31 cellular contexts compared by ENCODE assay signal in the genomic region with DNA sequence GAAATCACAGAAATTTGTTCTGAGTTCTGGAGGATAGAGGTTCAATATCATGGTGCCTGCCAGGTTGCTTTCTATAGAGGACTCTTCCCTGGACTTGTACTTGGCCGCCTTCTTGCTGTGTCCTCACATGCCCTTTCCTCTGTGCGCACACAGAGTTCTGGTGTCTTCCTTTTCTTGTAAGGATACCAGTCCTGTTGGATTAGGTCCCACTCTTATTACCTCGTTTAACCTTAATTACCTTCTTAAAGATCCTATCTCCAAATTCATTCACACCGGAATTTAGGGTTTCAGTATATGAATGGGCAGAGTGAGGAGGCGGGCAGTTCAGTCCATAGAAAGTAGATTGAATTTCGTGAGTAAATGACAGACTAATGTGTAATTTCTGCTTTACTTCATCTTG.
"Had no signal": no experiment of that assay in that cellular context is flagged by ENCODE, and none has a peak within 500 bp of the region (broad histone marks: within the 10 kb centered on the region; RNA-seq: fewer than 3 reads in every experiment).

No MANE protein-coding gene starts in this region.

- H3K4me1 Mint-ChIP-seq: activated CD4-positive, alpha-beta T cell treated with anti-CD3 and anti-CD28 coated beads, Interleukin-2, amount 10 ng/mL, durations not matched to agents 7 days and 5 days; activated naive CD4-positive, alpha-beta T cell treated with anti-CD3 and anti-CD28 coated beads, Interleukin-2, amount 50 U/mL, for 24 hours; activated naive CD8-positive, alpha-beta T cell treated with anti-CD3 and anti-CD28 coated beads for 36 hours; activated naive CD8-positive, alpha-beta T cell treated with anti-CD3 and anti-CD28 coated beads, Interleukin-2, amount 50 U/mL, for 24 hours; activated T-helper 17 cell treated with anti-CD3 and anti-CD28 coated beads, Interleukin-2, amount 50 U/mL, for 72 hours; WTC11 had no signal

- H3K36me3 ChIP-seq: adrenal gland, esophagus muscularis mucosa, gastrocnemius medialis, heart left ventricle had no signal

- H3K9me3 Mint-ChIP-seq: activated naive CD4-positive, alpha-beta T cell treated with anti-CD3 and anti-CD28 coated beads for 36 hours; WTC11 had no signal

- ATAC-seq: activated CD8-positive, alpha-beta T cell treated with anti-CD3 and anti-CD28 coated beads for 36 hours; activated naive CD8-positive, alpha-beta T cell treated with anti-CD3 and anti-CD28 coated beads, Interleukin-2, amount 50 U/mL, for 24 hours; activated T-cell treated with anti-CD3 and anti-CD28 coated beads, Interleukin-2, amount 50 U/mL, for 4 hours; activated T-helper 17 cell treated with anti-CD3 and anti-CD28 coated beads, Interleukin-2, amount 50 U/mL, for 72 hours; body of pancreas; effector memory CD8-positive, alpha-beta T cell; foreskin keratinocyte; gastrocnemius medialis; heart left ventricle; WTC11 had no signal

- DNase-seq: activated CD4-positive, alpha-beta T cell treated with anti-CD3 and anti-CD28 coated beads for 1 hour; activated CD4-positive, alpha-beta T cell treated with anti-CD3 and anti-CD28 coated beads for 4 hours; activated CD4-positive, alpha-beta T cell treated with anti-CD3 and anti-CD28 coated beads, Interleukin-2, amount 10 ng/mL, durations not matched to agents 7 days and 5 days; activated CD4-positive, alpha-beta T cell treated with anti-CD3 and anti-CD28 coated beads, Interleukin-2, amount 50 U/mL, for 48 hours; activated CD8-positive, alpha-beta memory T cell treated with anti-CD3 and anti-CD28 coated beads for 24 hours; activated CD8-positive, alpha-beta T cell treated with anti-CD3 and anti-CD28 coated beads for 36 hours; activated effector memory CD4-positive, alpha-beta T cell treated with Interleukin-2 at 50 U/mL for 16 hours; activated gamma-delta T cell treated with Interleukin-2 at 50 U/mL for 16 hours; activated naive CD4-positive, alpha-beta T cell treated with anti-CD3 and anti-CD28 coated beads for 36 hours; activated naive CD8-positive, alpha-beta T cell treated with anti-CD3 and anti-CD28 coated beads for 36 hours; activated naive CD8-positive, alpha-beta T cell treated with anti-CD3 and anti-CD28 coated beads, Interleukin-2, amount 50 U/mL, for 24 hours; activated T-cell treated with anti-CD3 and anti-CD28 coated beads, Interleukin-2, amount 50 U/mL, for 4 hours; adrenal gland; amygdala; aorta; body of pancreas; caudate nucleus; cortex of kidney; dermis blood vessel endothelial cell; effector CD4-positive, alpha-beta T cell; effector memory CD8-positive, alpha-beta T cell; erythroblast; foreskin keratinocyte; gastrocnemius medialis; glutamatergic neuron; heart left ventricle; T-helper 2 cell had no signal

- H3K27ac ChIP-seq: adrenal gland, body of pancreas, esophagus muscularis mucosa, foreskin keratinocyte, gastrocnemius medialis, heart left ventricle had no signal

- H3K27me3 ChIP-seq: adrenal gland, body of pancreas, esophagus muscularis mucosa, foreskin keratinocyte, gastrocnemius medialis, heart left ventricle had no signal

- H3K36me3 Mint-ChIP-seq: activated naive CD4-positive, alpha-beta T cell treated with anti-CD3 and anti-CD28 coated beads, Interleukin-2, amount 50 U/mL, for 24 hours; activated naive CD8-positive, alpha-beta T cell treated with anti-CD3 and anti-CD28 coated beads for 36 hours; WTC11 had no signal

- H3K27me3 Mint-ChIP-seq: activated CD4-positive, alpha-beta T cell treated with anti-CD3 and anti-CD28 coated beads, Interleukin-2, amount 10 ng/mL, durations not matched to agents 7 days and 5 days; activated CD8-positive, alpha-beta T cell treated with anti-CD3 and anti-CD28 coated beads for 36 hours; activated naive CD4-positive, alpha-beta T cell treated with anti-CD3 and anti-CD28 coated beads, Interleukin-2, amount 50 U/mL, for 24 hours; activated naive CD8-positive, alpha-beta T cell treated with anti-CD3 and anti-CD28 coated beads for 36 hours; activated naive CD8-positive, alpha-beta T cell treated with anti-CD3 and anti-CD28 coated beads, Interleukin-2, amount 50 U/mL, for 24 hours; activated T-helper 17 cell treated with anti-CD3 and anti-CD28 coated beads, Interleukin-2, amount 50 U/mL, for 72 hours; effector memory CD8-positive, alpha-beta T cell had no signal

- H3K9me3 ChIP-seq: adrenal gland, body of pancreas, esophagus muscularis mucosa, gastrocnemius medialis had no signal

- H3K27ac Mint-ChIP-seq: activated CD4-positive, alpha-beta T cell treated with anti-CD3 and anti-CD28 coated beads, Interleukin-2, amount 10 ng/mL, durations not matched to agents 7 days and 5 days; activated CD8-positive, alpha-beta T cell treated with anti-CD3 and anti-CD28 coated beads for 36 hours; activated naive CD4-positive, alpha-beta T cell treated with anti-CD3 and anti-CD28 coated beads for 36 hours; activated naive CD4-positive, alpha-beta T cell treated with anti-CD3 and anti-CD28 coated beads, Interleukin-2, amount 50 U/mL, for 24 hours; activated naive CD8-positive, alpha-beta T cell treated with anti-CD3 and anti-CD28 coated beads for 36 hours; activated naive CD8-positive, alpha-beta T cell treated with anti-CD3 and anti-CD28 coated beads, Interleukin-2, amount 50 U/mL, for 24 hours; activated T-helper 17 cell treated with anti-CD3 and anti-CD28 coated beads, Interleukin-2, amount 50 U/mL, for 72 hours; effector memory CD8-positive, alpha-beta T cell; WTC11 had no signal

- H3K4me3 Mint-ChIP-seq: activated CD4-positive, alpha-beta T cell treated with anti-CD3 and anti-CD28 coated beads, Interleukin-2, amount 10 ng/mL, durations not matched to agents 7 days and 5 days; activated CD8-positive, alpha-beta T cell treated with anti-CD3 and anti-CD28 coated beads for 36 hours; activated naive CD4-positive, alpha-beta T cell treated with anti-CD3 and anti-CD28 coated beads for 36 hours; activated naive CD4-positive, alpha-beta T cell treated with anti-CD3 and anti-CD28 coated beads, Interleukin-2, amount 50 U/mL, for 24 hours; activated naive CD8-positive, alpha-beta T cell treated with anti-CD3 and anti-CD28 coated beads for 36 hours; activated naive CD8-positive, alpha-beta T cell treated with anti-CD3 and anti-CD28 coated beads, Interleukin-2, amount 50 U/mL, for 24 hours; activated T-cell treated with anti-CD3 and anti-CD28 coated beads, Interleukin-2, amount 50 U/mL, for 4 hours; activated T-helper 17 cell treated with anti-CD3 and anti-CD28 coated beads, Interleukin-2, amount 50 U/mL, for 72 hours; effector memory CD8-positive, alpha-beta T cell; WTC11 had no signal

- H3K4me1 ChIP-seq: adrenal gland, body of pancreas, esophagus muscularis mucosa, foreskin keratinocyte, gastrocnemius medialis, heart left ventricle had no signal

- H3K4me3 ChIP-seq: adrenal gland, body of pancreas, esophagus muscularis mucosa, gastrocnemius medialis, heart left ventricle had no signal
